In genomic region chr1:84961316-84961715, GRCh38 we compare ENCODE assay signal across 25 cellular contexts. TPM values are rescaled to one million over a fixed set of nuclear protein-coding genes. Genes with fewer than 3 reads are reported as not detected.
DNase-seq lines count a peak whose midpoint lies in the region; ATAC-seq and TF ChIP-seq lines count a peak whose summit lies in the region.
"Had no signal": no experiment of that assay in that cellular context is flagged by ENCODE, and none has a peak within 500 bp of the region (broad histone marks: within the 10 kb centered on the region; RNA-seq: fewer than 3 reads in every experiment).

No MANE protein-coding gene starts in this region.

- no peaks in the 10 kb centered on the region for H3K9me3 Mint-ChIP-seq in activated T-cell treated with anti-CD3 and anti-CD28 coated beads, Interleukin-2, amount 50 U/mL, for 24 hours
- H3K9me3 Mint-ChIP-seq: CD8-positive, alpha-beta T cell had no signal

- no peaks in the 10 kb centered on the region for H3K36me3 ChIP-seq in upper lobe of right lung
- H3K36me3 ChIP-seq in spleen: peaks cover 0 to 29% (median 0%) of the 10 kb centered on the region in 6 donors
- H3K36me3 ChIP-seq: MG63, SJSA1 had no signal

- peaks cover 33% of the 10 kb centered on the region for H3K4me1 Mint-ChIP-seq in activated T-cell treated with anti-CD3 and anti-CD28 coated beads, Interleukin-2, amount 50 U/mL, for 24 hours (ENCODE audit: low read depth)

- H3K27me3 Mint-ChIP-seq in activated T-cell treated with anti-CD3 and anti-CD28 coated beads, Interleukin-2, amount 50 U/mL, for 24 hours: peaks cover under 1% of the 10 kb centered on the region
- H3K27me3 Mint-ChIP-seq: B cell had no signal

- H3K27me3 ChIP-seq in upper lobe of right lung (no peaks in the 10 kb centered on the region), spleen (replicated peaks in 1 of 7) (no peaks in the 10 kb centered on the region)
- H3K27me3 ChIP-seq: MG63, SJSA1 had no signal

- TF ChIP-seq POLR2A in spleen (IDR thresholded peaks at IDR 0.05): no peak

- peaks cover 12% of the 10 kb centered on the region for H3K4me1 ChIP-seq in upper lobe of right lung
- H3K4me1 ChIP-seq in spleen: peaks cover 0 to 3% (median 0%) of the 10 kb centered on the region in 6 donors
- H3K4me1 ChIP-seq: SJSA1 had no signal

- H3K27ac ChIP-seq in upper lobe of right lung (peak overlapping the region; percentile 25), spleen (peak overlapping the region in 1 of 8 donors; percentile 36)
- H3K27ac ChIP-seq: 22Rv1, C4-2B, SJSA1 had no signal

- H3K36me3 Mint-ChIP-seq in activated T-cell treated with anti-CD3 and anti-CD28 coated beads, Interleukin-2, amount 50 U/mL, for 24 hours (ENCODE audit: low read depth): peaks cover 79% of the 10 kb centered on the region

- H3K4me3 Mint-ChIP-seq in activated T-cell treated with anti-CD3 and anti-CD28 coated beads, Interleukin-2, amount 50 U/mL, for 24 hours: no peak overlapping the region
- H3K4me3 Mint-ChIP-seq: B cell; CD8-positive, alpha-beta T cell had no signal

- DNase-seq in activated T-cell treated with anti-CD3 and anti-CD28 coated beads, Interleukin-2, amount 50 U/mL, for 24 hours: no peak
- DNase-seq in activated T-cell treated with anti-CD3 and anti-CD28 coated beads for 4 hours: no peak
- DNase-seq in cardiac fibroblast (ENCODE audit: low read depth in 2 of 2): peak; percentile 11 to 74
- DNase-seq in iris pigment epithelial cell (ENCODE audit: low read depth): peak; percentile 41
- DNase-seq in upper lobe of right lung: no peak
- no peak for DNase-seq in middle frontal gyrus (ENCODE audit: extremely low spot score, low spot score)
- DNase-seq in spleen: no peak
- DNase-seq: Caco-2; CD8-positive, alpha-beta T cell; IMR-90; KG1; MG63; NCI-H1105 treated with DMSO at 0.1 percent for 48 hours; NCI-H146; NCI-H1930; NCI-H2107; NCI-H446; NCI-H524 treated with DMSO at 0.1 percent for 48 hours; NCI-H774 had no signal

- H3K4me3 ChIP-seq in cardiac fibroblast (replicated peaks in 1 of 2; ENCODE audit: low read depth in 2 of 2, low read length in 2 of 2) (no peak overlapping the region), upper lobe of right lung (no peak overlapping the region), spleen (no peak overlapping the region)
- H3K4me3 ChIP-seq: MG63, SJSA1 had no signal

- WGBS in spleen, 5 donors: 58 to 89% (median 65%) methylated on average over 1 of the region's 1 CpG

- intact Hi-C loops in upper lobe of right lung (cut with DNase I): no loop called here
- intact Hi-C loops in spleen (cut with DNase I; ENCODE audit: low total_unique reads): no loop called here

- no peak for TF ChIP-seq CTCF in cardiac fibroblast (IDR thresholded peaks at IDR 0.05; ENCODE audit: low read depth, low read length)
- TF ChIP-seq CTCF in upper lobe of right lung (IDR thresholded peaks at IDR 0.05): no peak
- no peak for TF ChIP-seq CTCF in spleen (IDR thresholded peaks at IDR 0.05 in 8 of 11, conservative IDR thresholded peaks at IDR 0.05 in 3 of 11)

- no peak for ATAC-seq in upper lobe of right lung
- ATAC-seq in HG03521 (IDR thresholded peaks at IDR 0.05; ENCODE audit: unreplicated experiment): no peak
- ATAC-seq: CD8-positive, alpha-beta T cell; HCT116 had no signal

- peak overlapping the region; percentile 59 for H3K27ac Mint-ChIP-seq in activated T-cell treated with anti-CD3 and anti-CD28 coated beads, Interleukin-2, amount 50 U/mL, for 24 hours
- H3K27ac Mint-ChIP-seq: B cell; CD8-positive, alpha-beta T cell had no signal

- H3K9me3 ChIP-seq in upper lobe of right lung (no peaks in the 10 kb centered on the region), spleen (no peaks in the 10 kb centered on the region)
- H3K9me3 ChIP-seq: Caco-2, MG63, SJSA1 had no signal

RNA-seq across cellular contexts. Expression of gene MCOLN2, which starts 35.6 kb away (rescaled TPM):
- total RNA-seq in upper lobe of right lung: 10.1 TPM
- total RNA-seq in spleen: 10 to 100 TPM; 13.1 to 24.8 (median 16.6) TPM
- polyA plus RNA-seq in spleen: 10 to 100 TPM; 19.0 to 32.8 (median 27.4) TPM
- total RNA-seq: Caco-2 had no signal

Comparison
In these comparisons a context has a peak if more than half of its experiments do, and no peak if none do; other contexts are left out.
1. DNase-seq: peak in cardiac fibroblast (2 of 2) and iris pigment epithelial cell (single experiment); none in activated T-cell treated with anti-CD3 and anti-CD28 coated beads, Interleukin-2, amount 50 U/mL, for 24 hours (single experiment), activated T-cell treated with anti-CD3 and anti-CD28 coated beads for 4 hours (single experiment), upper lobe of right lung (single experiment), middle frontal gyrus (single experiment) and spleen (single experiment).